17 cellular contexts compared by ENCODE assay signal in the genomic region with DNA sequence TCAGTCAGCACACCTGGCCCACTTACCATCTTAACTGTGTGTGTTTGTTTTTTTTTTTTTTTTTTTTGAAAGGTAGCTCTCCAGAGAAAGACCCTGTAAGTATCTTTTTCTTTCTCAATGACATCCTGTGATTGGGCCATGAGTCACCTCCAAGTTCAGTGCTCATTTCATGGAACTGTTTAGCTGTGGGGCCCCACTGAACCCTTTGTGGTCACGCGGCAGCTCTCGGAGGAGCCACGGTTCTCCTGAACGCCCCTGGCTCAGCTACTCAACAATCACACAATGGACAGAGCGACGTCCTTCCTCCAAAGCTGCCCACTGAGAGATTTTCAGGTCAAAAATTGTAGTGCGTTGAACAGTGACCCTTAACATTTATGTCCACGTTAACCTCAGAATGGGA. TPM values are rescaled to one million over a fixed set of nuclear protein-coding genes. Genes with fewer than 3 reads are reported as not detected.
DNase-seq lines count a peak whose midpoint lies in the region; ATAC-seq lines count a peak whose summit lies in the region.
"Had no signal": no experiment of that assay in that cellular context is flagged by ENCODE, and none has a peak within 500 bp of the region (broad histone marks: within the 10 kb centered on the region; RNA-seq: fewer than 3 reads in every experiment).

No MANE protein-coding gene starts in this region.

- ATAC-seq in activated T-cell treated with anti-CD3 and anti-CD28 coated beads, Interleukin-2, amount 50 U/mL, for 72 hours (replicated peaks in 1 of 2), result peak; percentile 83 to 84
- ATAC-seq in stimulated activated effector memory CD8-positive, alpha-beta T cell treated with anti-CD3 and anti-CD28 coated beads, Interleukin-12 subunit alpha, Interleukin-12 subunit beta, amount 100 ng/mL, for 72 hours, result peak; percentile 87
- no peak for ATAC-seq in sciatic nerve

- peak; percentile 70 for DNase-seq in activated naive CD4-positive, alpha-beta T cell treated with anti-CD3 and anti-CD28 coated beads for 36 hours
- no peak for DNase-seq in activated naive CD4-positive, alpha-beta T cell treated with anti-CD3 and anti-CD28 coated beads, Interleukin-2, amount 50 U/mL, for 16 hours
- DNase-seq in MV-4-11 (lab: John Stamatoyannopoulos, UW) (peak; percentile 82), sciatic nerve (ENCODE audit: low spot score) (no peak), Kasumi-1 (lab: John Stamatoyannopoulos, UW) (no peak), retina (no peak)
- DNase-seq in activated T-cell treated with anti-CD3 and anti-CD28 coated beads, Interleukin-2, amount 50 U/mL, for 72 hours, result peak; percentile 77 to 85
- DNase-seq in stimulated activated effector memory CD8-positive, alpha-beta T cell treated with anti-CD3 and anti-CD28 coated beads, Interleukin-12 subunit alpha, Interleukin-12 subunit beta, amount 100 ng/mL, for 72 hours (ENCODE audit: low spot score in 2 of 2), result no peak
- DNase-seq: Calu3; effector memory CD4-positive, alpha-beta T cell; GDM1; left colon; NCI-H226; spleen had no signal

- CTCF ChIA-PET in activated naive CD4-positive, alpha-beta T cell treated with anti-CD3 and anti-CD28 coated beads for 36 hours (lab: Charles Lee), result no interaction called here

- H3K36me3 Mint-ChIP-seq in activated naive CD4-positive, alpha-beta T cell treated with anti-CD3 and anti-CD28 coated beads for 36 hours (ENCODE audit: low read depth), result no peaks in the 10 kb centered on the region
- peaks cover 0 to 7% of the 10 kb centered on the region in 2 donors for H3K36me3 Mint-ChIP-seq in activated T-cell treated with anti-CD3 and anti-CD28 coated beads, Interleukin-2, amount 50 U/mL, for 72 hours (ENCODE audit: insufficient read depth in 2 of 2)
- peaks cover 6% of the 10 kb centered on the region for H3K36me3 Mint-ChIP-seq in stimulated activated effector memory CD8-positive, alpha-beta T cell treated with anti-CD3 and anti-CD28 coated beads, Interleukin-12 subunit alpha, Interleukin-12 subunit beta, amount 100 ng/mL, for 72 hours
- H3K36me3 Mint-ChIP-seq: activated naive CD4-positive, alpha-beta T cell treated with anti-CD3 and anti-CD28 coated beads, Interleukin-2, amount 50 U/mL, for 24 hours; type B pancreatic cell had no signal

- H3K4me1 Mint-ChIP-seq in activated naive CD4-positive, alpha-beta T cell treated with anti-CD3 and anti-CD28 coated beads for 36 hours (ENCODE audit: low read depth), result peaks cover 11% of the 10 kb centered on the region
- peaks cover 35% of the 10 kb centered on the region for H3K4me1 Mint-ChIP-seq in activated T-cell treated with anti-CD3 and anti-CD28 coated beads, Interleukin-2, amount 50 U/mL, for 72 hours (ENCODE audit: low read depth)
- peaks cover 7% of the 10 kb centered on the region for H3K4me1 Mint-ChIP-seq in stimulated activated effector memory CD8-positive, alpha-beta T cell treated with anti-CD3 and anti-CD28 coated beads, Interleukin-12 subunit alpha, Interleukin-12 subunit beta, amount 100 ng/mL, for 72 hours

- H3K9me3 Mint-ChIP-seq in activated naive CD4-positive, alpha-beta T cell treated with anti-CD3 and anti-CD28 coated beads for 36 hours, result peaks cover 1% of the 10 kb centered on the region
- peaks cover 0 to 1% of the 10 kb centered on the region in 2 donors for H3K9me3 Mint-ChIP-seq in activated T-cell treated with anti-CD3 and anti-CD28 coated beads, Interleukin-2, amount 50 U/mL, for 72 hours
- no peaks in the 10 kb centered on the region for H3K9me3 Mint-ChIP-seq in stimulated activated effector memory CD8-positive, alpha-beta T cell treated with anti-CD3 and anti-CD28 coated beads, Interleukin-12 subunit alpha, Interleukin-12 subunit beta, amount 100 ng/mL, for 72 hours
- H3K9me3 Mint-ChIP-seq: activated naive CD4-positive, alpha-beta T cell treated with anti-CD3 and anti-CD28 coated beads, Interleukin-2, amount 50 U/mL, for 24 hours; type B pancreatic cell had no signal

- peaks cover 8% of the 10 kb centered on the region for H3K27me3 Mint-ChIP-seq in activated naive CD4-positive, alpha-beta T cell treated with anti-CD3 and anti-CD28 coated beads for 36 hours (ENCODE audit: low read depth)
- H3K27me3 Mint-ChIP-seq in activated T-cell treated with anti-CD3 and anti-CD28 coated beads, Interleukin-2, amount 50 U/mL, for 72 hours (ENCODE audit: low read depth), result peaks cover 5% of the 10 kb centered on the region

- H3K4me3 Mint-ChIP-seq in activated naive CD4-positive, alpha-beta T cell treated with anti-CD3 and anti-CD28 coated beads for 36 hours, result no peak overlapping the region
- peak overlapping the region; percentile 72 to 83 for H3K4me3 Mint-ChIP-seq in activated T-cell treated with anti-CD3 and anti-CD28 coated beads, Interleukin-2, amount 50 U/mL, for 72 hours
- peak overlapping the region; percentile 52 for H3K4me3 Mint-ChIP-seq in stimulated activated effector memory CD8-positive, alpha-beta T cell treated with anti-CD3 and anti-CD28 coated beads, Interleukin-12 subunit alpha, Interleukin-12 subunit beta, amount 100 ng/mL, for 72 hours
- H3K4me3 Mint-ChIP-seq: activated naive CD4-positive, alpha-beta T cell treated with anti-CD3 and anti-CD28 coated beads, Interleukin-2, amount 50 U/mL, for 24 hours; IgD-negative memory B cell; type B pancreatic cell had no signal

- peak overlapping the region; percentile 26 for H3K27ac Mint-ChIP-seq in activated naive CD4-positive, alpha-beta T cell treated with anti-CD3 and anti-CD28 coated beads for 36 hours
- H3K27ac Mint-ChIP-seq in activated T-cell treated with anti-CD3 and anti-CD28 coated beads, Interleukin-2, amount 50 U/mL, for 72 hours, result peak overlapping the region; percentile 91
- peak overlapping the region; percentile 75 for H3K27ac Mint-ChIP-seq in stimulated activated effector memory CD8-positive, alpha-beta T cell treated with anti-CD3 and anti-CD28 coated beads, Interleukin-12 subunit alpha, Interleukin-12 subunit beta, amount 100 ng/mL, for 72 hours
- H3K27ac Mint-ChIP-seq: activated naive CD4-positive, alpha-beta T cell treated with anti-CD3 and anti-CD28 coated beads, Interleukin-2, amount 50 U/mL, for 24 hours; IgD-negative memory B cell; type B pancreatic cell had no signal

- intact Hi-C loops in activated naive CD4-positive, alpha-beta T cell treated with anti-CD3 and anti-CD28 coated beads for 36 hours (cut with micrococcal nuclease), result loop anchor here (2.0 kb wide), 1 partner anchor 74 kb away; no protein-coding TSS in a partner anchor
- intact Hi-C loops in sciatic nerve (cut with DNase I), result no loop called here

RNA-seq across cellular contexts. Expression of a gene that starts 14.2 kb away (rescaled TPM):
- total RNA-seq in activated naive CD4-positive, alpha-beta T cell treated with anti-CD3 and anti-CD28 coated beads for 36 hours, result not detected
- 1 to 10 TPM; 1.5 to 7.5 TPM for total RNA-seq in activated T-cell treated with anti-CD3 and anti-CD28 coated beads, Interleukin-2, amount 50 U/mL, for 72 hours
- total RNA-seq in sciatic nerve, result 17.5 TPM
- total RNA-seq: Calu3 had no signal

RNA-seq across cellular contexts. Expression of a gene that starts 53.8 kb away (rescaled TPM):
- total RNA-seq in activated naive CD4-positive, alpha-beta T cell treated with anti-CD3 and anti-CD28 coated beads for 36 hours, result under 1 TPM; 0.19 to 0.30 TPM
- under 1 TPM; 0.41 to 0.69 TPM for total RNA-seq in activated T-cell treated with anti-CD3 and anti-CD28 coated beads, Interleukin-2, amount 50 U/mL, for 72 hours
- total RNA-seq in sciatic nerve, result 19.3 TPM

Comparison
In these comparisons a context has a peak if more than half of its experiments do, and no peak if none do; other contexts are left out.
1. DNase-seq: peak in activated naive CD4-positive, alpha-beta T cell treated with anti-CD3 and anti-CD28 coated beads for 36 hours (single experiment), MV-4-11 (single experiment) and activated T-cell treated with anti-CD3 and anti-CD28 coated beads, Interleukin-2, amount 50 U/mL, for 72 hours (2 of 2); none in activated naive CD4-positive, alpha-beta T cell treated with anti-CD3 and anti-CD28 coated beads, Interleukin-2, amount 50 U/mL, for 16 hours (single experiment), stimulated activated effector memory CD8-positive, alpha-beta T cell treated with anti-CD3 and anti-CD28 coated beads, Interleukin-12 subunit alpha, Interleukin-12 subunit beta, amount 100 ng/mL, for 72 hours (0 of 2), sciatic nerve (single experiment), Kasumi-1 (0 of 2) and retina (single experiment).
2. H3K27ac Mint-ChIP-seq: peak in every context shown above with its lines; median percentile 91 in activated T-cell treated with anti-CD3 and anti-CD28 coated beads, Interleukin-2, amount 50 U/mL, for 72 hours; 75 in stimulated activated effector memory CD8-positive, alpha-beta T cell treated with anti-CD3 and anti-CD28 coated beads, Interleukin-12 subunit alpha, Interleukin-12 subunit beta, amount 100 ng/mL, for 72 hours; 26 in activated naive CD4-positive, alpha-beta T cell treated with anti-CD3 and anti-CD28 coated beads for 36 hours.
3. RNA of a gene that starts 53.8 kb away (total RNA-seq): 19.3 TPM in sciatic nerve (single experiment); 0.41 to 0.69 TPM in activated T-cell treated with anti-CD3 and anti-CD28 coated beads, Interleukin-2, amount 50 U/mL, for 72 hours and 0.19 to 0.30 TPM in activated naive CD4-positive, alpha-beta T cell treated with anti-CD3 and anti-CD28 coated beads for 36 hours; every median in the first group is over 10 times any median in the second.